Comparison of ENCODE assay signal across 1 cellular context in genomic region chr19:43780706-43781525, GRCh38.
A peak's percentile ranks its signal among the peaks of the same experiment; 100 is the strongest.
TF ChIP-seq lines count a peak whose summit lies in the region.

Gene KCNN4, minus strand, starts transcription at chr19:43780973. Its CDS starts 112 bp downstream, at chr19:43780861.

TF ChIP-seq in K562, 482 proteins besides CTCF, POLR2A, EP300 and RAD21 (continued from another document):
- TF ChIP-seq, protein P1, sequence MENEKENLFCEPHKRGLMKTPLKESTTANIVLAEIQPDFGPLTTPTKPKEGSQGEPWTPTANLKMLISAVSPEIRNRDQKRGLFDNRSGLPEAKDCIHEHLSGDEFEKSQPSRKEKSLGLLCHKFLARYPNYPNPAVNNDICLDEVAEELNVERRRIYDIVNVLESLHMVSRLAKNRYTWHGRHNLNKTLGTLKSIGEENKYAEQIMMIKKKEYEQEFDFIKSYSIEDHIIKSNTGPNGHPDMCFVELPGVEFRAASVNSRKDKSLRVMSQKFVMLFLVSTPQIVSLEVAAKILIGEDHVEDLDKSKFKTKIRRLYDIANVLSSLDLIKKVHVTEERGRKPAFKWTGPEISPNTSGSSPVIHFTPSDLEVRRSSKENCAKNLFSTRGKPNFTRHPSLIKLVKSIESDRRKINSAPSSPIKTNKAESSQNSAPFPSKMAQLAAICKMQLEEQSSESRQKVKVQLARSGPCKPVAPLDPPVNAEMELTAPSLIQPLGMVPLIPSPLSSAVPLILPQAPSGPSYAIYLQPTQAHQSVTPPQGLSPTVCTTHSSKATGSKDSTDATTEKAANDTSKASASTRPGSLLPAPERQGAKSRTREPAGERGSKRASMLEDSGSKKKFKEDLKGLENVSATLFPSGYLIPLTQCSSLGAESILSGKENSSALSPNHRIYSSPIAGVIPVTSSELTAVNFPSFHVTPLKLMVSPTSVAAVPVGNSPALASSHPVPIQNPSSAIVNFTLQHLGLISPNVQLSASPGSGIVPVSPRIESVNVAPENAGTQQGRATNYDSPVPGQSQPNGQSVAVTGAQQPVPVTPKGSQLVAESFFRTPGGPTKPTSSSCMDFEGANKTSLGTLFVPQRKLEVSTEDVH (IDR thresholded peaks at IDR 0.05; ENCODE audit: low read depth, partially characterized antibody) = no peak
- TF ChIP-seq RBFOX2 (IDR thresholded peaks at IDR 0.05; ENCODE audit: low read depth, low read length) (peak; percentile 65), TRIM24 (IDR thresholded peaks at IDR 0.05) (peak in 1 of 2 experiments; percentile 26; a peak in 1 of 4 replicates), TCF3 (CRISPR knock-in tag; IDR thresholded peaks at IDR 0.05) (no peak), TAF1 (IDR thresholded peaks at IDR 0.05; ENCODE audit: control insufficient read depth, extremely low read depth, insufficient read depth, low read length, severe bottlenecking) (peak; percentile 18), MYNN (IDR thresholded peaks at IDR 0.05) (0 out of 2 replicates have a peak, but pooled peaks have one; percentile 50), MYNN (CRISPR knock-in tag; IDR thresholded peaks at IDR 0.05) (no peak), DPF2 (IDR thresholded peaks at IDR 0.05) (peak; percentile 51), HDAC1 (IDR thresholded peaks at IDR 0.05) (peak in 1 of 2 experiments; percentile 64; a peak in 2 of 4 replicates), ZNF583 (CRISPR knock-in tag; IDR thresholded peaks at IDR 0.05) (peak; percentile 33; the same call in 1 of the 2 replicates), MAZ (CRISPR knock-in tag; conservative IDR thresholded peaks at IDR 0.05 in 1 of 2, IDR thresholded peaks at IDR 0.05 in 1 of 2) (peak in 1 of 2 experiments; percentile 63; a peak in 1 of 4 replicates), EP400 (IDR thresholded peaks at IDR 0.05) (peak; percentile 48; the same call in 1 of the 2 replicates), ZNF586 (CRISPR knock-in tag; conservative IDR thresholded peaks at IDR 0.05) (no peak)
- TF ChIP-seq, protein P2, sequence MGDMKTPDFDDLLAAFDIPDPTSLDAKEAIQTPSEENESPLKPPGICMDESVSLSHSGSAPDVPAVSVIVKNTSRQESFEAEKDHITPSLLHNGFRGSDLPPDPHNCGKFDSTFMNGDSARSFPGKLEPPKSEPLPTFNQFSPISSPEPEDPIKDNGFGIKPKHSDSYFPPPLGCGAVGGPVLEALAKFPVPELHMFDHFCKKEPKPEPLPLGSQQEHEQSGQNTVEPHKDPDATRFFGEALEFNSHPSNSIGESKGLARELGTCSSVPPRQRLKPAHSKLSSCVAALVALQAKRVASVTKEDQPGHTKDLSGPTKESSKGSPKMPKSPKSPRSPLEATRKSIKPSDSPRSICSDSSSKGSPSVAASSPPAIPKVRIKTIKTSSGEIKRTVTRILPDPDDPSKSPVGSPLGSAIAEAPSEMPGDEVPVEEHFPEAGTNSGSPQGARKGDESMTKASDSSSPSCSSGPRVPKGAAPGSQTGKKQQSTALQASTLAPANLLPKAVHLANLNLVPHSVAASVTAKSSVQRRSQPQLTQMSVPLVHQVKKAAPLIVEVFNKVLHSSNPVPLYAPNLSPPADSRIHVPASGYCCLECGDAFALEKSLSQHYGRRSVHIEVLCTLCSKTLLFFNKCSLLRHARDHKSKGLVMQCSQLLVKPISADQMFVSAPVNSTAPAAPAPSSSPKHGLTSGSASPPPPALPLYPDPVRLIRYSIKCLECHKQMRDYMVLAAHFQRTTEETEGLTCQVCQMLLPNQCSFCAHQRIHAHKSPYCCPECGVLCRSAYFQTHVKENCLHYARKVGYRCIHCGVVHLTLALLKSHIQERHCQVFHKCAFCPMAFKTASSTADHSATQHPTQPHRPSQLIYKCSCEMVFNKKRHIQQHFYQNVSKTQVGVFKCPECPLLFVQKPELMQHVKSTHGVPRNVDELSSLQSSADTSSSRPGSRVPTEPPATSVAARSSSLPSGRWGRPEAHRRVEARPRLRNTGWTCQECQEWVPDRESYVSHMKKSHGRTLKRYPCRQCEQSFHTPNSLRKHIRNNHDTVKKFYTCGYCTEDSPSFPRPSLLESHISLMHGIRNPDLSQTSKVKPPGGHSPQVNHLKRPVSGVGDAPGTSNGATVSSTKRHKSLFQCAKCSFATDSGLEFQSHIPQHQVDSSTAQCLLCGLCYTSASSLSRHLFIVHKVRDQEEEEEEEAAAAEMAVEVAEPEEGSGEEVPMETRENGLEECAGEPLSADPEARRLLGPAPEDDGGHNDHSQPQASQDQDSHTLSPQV (IDR thresholded peaks at IDR 0.05) = peak; percentile 79
- TF ChIP-seq, protein P3, sequence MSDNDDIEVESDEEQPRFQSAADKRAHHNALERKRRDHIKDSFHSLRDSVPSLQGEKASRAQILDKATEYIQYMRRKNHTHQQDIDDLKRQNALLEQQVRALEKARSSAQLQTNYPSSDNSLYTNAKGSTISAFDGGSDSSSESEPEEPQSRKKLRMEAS (CRISPR knock-in tag; IDR thresholded peaks at IDR 0.05) = peak; percentile 58
